Comparison of ENCODE assay signal across 18 cellular contexts in genomic region chr3:49699281-49699723, GRCh38. TPM values are rescaled to one million over a fixed set of nuclear protein-coding genes. Genes with fewer than 3 reads are reported as not detected.
"Had no signal": no experiment of that assay in that cellular context is flagged by ENCODE, and none has a peak within 500 bp of the region (broad histone marks: within the 10 kb centered on the region; RNA-seq: fewer than 3 reads in every experiment).

No MANE protein-coding gene starts in this region.

- H2AFZ ChIP-seq: hepatocyte had no signal

- H3K27ac ChIP-seq: body of pancreas, hepatocyte, suprapubic skin, WERI-Rb-1 had no signal

- H3K4me1 ChIP-seq: body of pancreas had no signal

- H3K9me3 ChIP-seq: body of pancreas, gastrocnemius medialis, suprapubic skin had no signal

- H3K4me2 ChIP-seq: hepatocyte had no signal

- H3K27me3 ChIP-seq: body of pancreas, gastrocnemius medialis, hepatocyte, suprapubic skin had no signal

- H3K4me3 ChIP-seq: body of pancreas, gastrocnemius medialis, hepatocyte, suprapubic skin had no signal

- ATAC-seq: activated T-helper 17 cell treated with anti-CD3 and anti-CD28 coated beads, Interleukin-2, amount 50 U/mL, for 72 hours; body of pancreas; gastrocnemius medialis; natural killer cell; stimulated activated naive CD8-positive, alpha-beta T cell treated with anti-CD3 and anti-CD28 coated beads, Interleukin-15, Interleukin-2, amounts not matched to agents 100 U/mL and 50 U/mL, for 24 hours; T-cell had no signal

- DNase-seq: activated CD4-positive, alpha-beta T cell treated with anti-CD3 and anti-CD28 coated beads for 4 hours; activated naive CD4-positive, alpha-beta T cell treated with anti-CD3 and anti-CD28 coated beads for 36 hours; body of pancreas; cortex of kidney; effector CD8-positive, alpha-beta T cell; gastrocnemius medialis; kidney glomerular epithelial cell; natural killer cell; stimulated activated CD4-positive, alpha-beta T cell treated with anti-CD3 and anti-CD28 coated beads, Interleukin-4, amount 100 ng/mL, for 1 hour; stimulated activated CD8-positive, alpha-beta memory T cell treated with anti-CD3 and anti-CD28 coated beads, Interleukin-4, amount 100 ng/mL, for 48 hours; stimulated activated naive CD8-positive, alpha-beta T cell treated with anti-CD3 and anti-CD28 coated beads, Interleukin-15, Interleukin-2, amounts not matched to agents 100 U/mL and 50 U/mL, for 24 hours; T-cell; T1000; WERI-Rb-1 had no signal

RNA-seq across cellular contexts. Expression of gene AMIGO3, which starts 20.2 kb away (rescaled TPM):
- total RNA-seq: activated naive CD4-positive, alpha-beta T cell treated with anti-CD3 and anti-CD28 coated beads for 36 hours had no signal
- polyA plus RNA-seq: fibroblast of lung had no signal
